23 cellular contexts compared by ENCODE assay signal in the genomic region with DNA sequence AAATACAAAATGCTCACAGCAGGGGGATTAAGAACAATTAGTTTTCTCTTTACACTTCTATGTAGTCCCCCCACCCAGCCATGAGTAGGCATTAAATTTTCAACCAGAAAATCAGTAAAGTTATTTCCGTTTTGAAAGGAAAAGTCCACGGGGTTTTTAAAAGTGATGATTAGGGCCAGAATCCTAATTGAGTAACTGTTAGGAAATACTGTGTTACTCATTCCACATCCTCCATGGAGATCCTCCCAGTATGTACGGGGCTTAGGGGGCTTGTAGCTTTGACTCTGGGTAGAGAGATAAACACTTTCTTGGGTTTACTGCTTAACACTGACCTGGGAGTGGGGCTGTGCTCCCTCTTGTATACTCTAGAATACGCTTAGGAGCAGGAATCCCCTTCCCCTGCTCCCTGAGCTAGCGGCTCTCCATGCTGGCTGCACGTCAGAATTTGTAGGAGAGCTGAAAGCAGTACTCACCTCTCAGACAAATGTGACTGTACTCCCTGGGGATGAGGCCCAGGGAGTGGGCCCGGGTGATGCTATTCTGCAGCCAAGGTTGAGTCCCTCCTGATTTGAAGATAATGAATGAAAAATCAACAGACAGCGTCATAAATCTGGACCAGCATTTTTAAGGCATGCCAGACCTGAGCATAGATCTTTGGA.
DNase-seq lines count a peak whose midpoint lies in the region; ATAC-seq and TF ChIP-seq lines count a peak whose summit lies in the region.
"Had no signal": no experiment of that assay in that cellular context is flagged by ENCODE, and none has a peak within 500 bp of the region (broad histone marks: within the 10 kb centered on the region; RNA-seq: fewer than 3 reads in every experiment).

No MANE protein-coding gene starts in this region.

- no peak overlapping the region for H3K27ac ChIP-seq in hepatocyte
- H3K27ac ChIP-seq in aorta (ENCODE audit: low read depth in 1 of 2, low read length in 2 of 2), result no peak overlapping the region
- H3K27ac ChIP-seq: ovary, right lobe of liver, testis, VCaP had no signal

- H3K9me2 ChIP-seq in hepatocyte (replicated peaks; ENCODE audit: insufficient read depth), result no peaks in the 10 kb centered on the region

- intact Hi-C loops in Right ventricle myocardium superior (cut with DNase I), result no loop called here
- intact Hi-C loops in cardiac septum (cut with DNase I), result no loop called here
- intact Hi-C loops in aorta (cut with DNase I), result no loop called here

- DNase-seq in Right ventricle myocardium superior, result no peak
- DNase-seq in cardiac septum (ENCODE audit: low spot score), result no peak
- DNase-seq in amniotic epithelial cell (ENCODE audit: low read depth), result peak; percentile 85
- peak; percentile 14 for DNase-seq in hepatocyte (ENCODE audit: low spot score)
- no peak for DNase-seq in aorta
- DNase-seq in GM13977 (ENCODE audit: low spot score), result no peak
- no peak for DNase-seq in DMS79 treated with DMSO at 0.1 percent for 48 hours (lab: John Stamatoyannopoulos, UW)
- DNase-seq in stimulated activated CD4-positive, alpha-beta T cell treated with anti-CD3 and anti-CD28 coated beads, Interleukin-15, amount 100 ng/mL, for 24 hours, result no peak
- DNase-seq: ACHN; activated CD8-positive, alpha-beta memory T cell treated with anti-CD3 and anti-CD28 coated beads, Interleukin-2, amount 50 U/mL, for 4 hours; activated naive CD8-positive, alpha-beta T cell treated with anti-CD3 and anti-CD28 coated beads, Interleukin-2, amount 10 ng/mL, durations not matched to agents 7 days and 5 days; CD4-positive, CD25-positive, alpha-beta regulatory T cell; cortex of kidney; foreskin fibroblast; naive thymus-derived CD4-positive, alpha-beta T cell; NCI-H1105 treated with DMSO at 0.1 percent for 48 hours; NCI-H2081 treated with DMSO at 0.1 percent for 48 hours; ovary; right lobe of liver; stimulated activated CD4-positive, alpha-beta T cell treated with anti-CD3 and anti-CD28 coated beads, Interleukin-1b, Interleukin-23, amount 100 ng/mL, for 48 hours; testis had no signal

- H3K79me2 ChIP-seq in hepatocyte, result no peaks in the 10 kb centered on the region

- H3K4me1 ChIP-seq in hepatocyte (ENCODE audit: insufficient read depth) (peaks cover 23% of the 10 kb centered on the region), aorta (ENCODE audit: control insufficient read depth in 1 of 2, insufficient read depth in 2 of 2, low read length in 2 of 2) (no peaks in the 10 kb centered on the region)
- H3K4me1 ChIP-seq: right lobe of liver had no signal

- H2AFZ ChIP-seq in hepatocyte, result no peak overlapping the region

- H3K4me2 ChIP-seq in hepatocyte, result peak overlapping the region; percentile 63

- TF ChIP-seq CTCF in hepatocyte (IDR thresholded peaks at IDR 0.05; ENCODE audit: poor library complexity) (no peak), GM13977 (IDR thresholded peaks at IDR 0.05; ENCODE audit: extremely low read depth, insufficient read depth, missing control alignments) (no peak)

- H3K27me3 ChIP-seq in hepatocyte (no peaks in the 10 kb centered on the region), aorta (ENCODE audit: control insufficient read depth in 1 of 2, insufficient read depth in 2 of 2, low read length in 1 of 2) (no peaks in the 10 kb centered on the region)
- H3K27me3 ChIP-seq: ovary, right lobe of liver, testis had no signal

- H3K9me3 ChIP-seq in hepatocyte (ENCODE audit: low read depth) (no peaks in the 10 kb centered on the region), aorta (ENCODE audit: control insufficient read depth, low read length) (peaks cover 3% of the 10 kb centered on the region)
- H3K9me3 ChIP-seq: ovary, right lobe of liver, testis had no signal

- in situ Hi-C loops in GM13977 (cut with MboI; ENCODE audit: low pct_unique_long_range_greater_than_20kb, low sequenced_read_pairs, unreplicated experiment), result no loop called here

- no peaks in the 10 kb centered on the region for H4K20me1 ChIP-seq in hepatocyte (ENCODE audit: insufficient read depth, poor library complexity, severe bottlenecking)

- H3K36me3 ChIP-seq in hepatocyte (replicated peaks; ENCODE audit: insufficient read depth, low read depth) (no peaks in the 10 kb centered on the region), aorta (ENCODE audit: control insufficient read depth in 1 of 2, insufficient read depth in 2 of 2, low read length in 1 of 2) (no peaks in the 10 kb centered on the region)
- H3K36me3 ChIP-seq: ovary, right lobe of liver had no signal

- no peak overlapping the region for H3K4me3 ChIP-seq in hepatocyte
- H3K4me3 ChIP-seq in aorta (ENCODE audit: low read length in 2 of 2), result no peak overlapping the region
- H3K4me3 ChIP-seq: ovary, right lobe of liver, testis had no signal

- ATAC-seq in Right ventricle myocardium superior (ENCODE audit: poor library complexity), result peak; percentile 48
- ATAC-seq in aorta (ENCODE audit: low FRiP score), result peak; percentile 72
- ATAC-seq: naive thymus-derived CD4-positive, alpha-beta T cell; right lobe of liver; stimulated activated memory B cell treated with anti-CD40 and anti-IgM and Interleukin-4, amounts not matched to agents 10 μg/mL and 1 μg/mL and 100 μg/mL, for 72 hours had no signal

- 58% methylated on average over 8 of the region's 8 CpGs for WGBS in hepatocyte (ENCODE audit: low lambda C conversion rate, missing lambda C conversion rate)
- 55 to 62% methylated on average over 8 of the region's 8 CpGs for WGBS in aorta, 2 donors

Comparison
In these comparisons a context has a peak if more than half of its experiments do, and no peak if none do; other contexts are left out.
1. DNase-seq: peak in amniotic epithelial cell (single experiment) and hepatocyte (single experiment); none in Right ventricle myocardium superior (single experiment), cardiac septum (single experiment), aorta (0 of 2), GM13977 (single experiment), DMS79 treated with DMSO at 0.1 percent for 48 hours (single experiment) and stimulated activated CD4-positive, alpha-beta T cell treated with anti-CD3 and anti-CD28 coated beads, Interleukin-15, amount 100 ng/mL, for 24 hours (single experiment).